In the genomic region with DNA sequence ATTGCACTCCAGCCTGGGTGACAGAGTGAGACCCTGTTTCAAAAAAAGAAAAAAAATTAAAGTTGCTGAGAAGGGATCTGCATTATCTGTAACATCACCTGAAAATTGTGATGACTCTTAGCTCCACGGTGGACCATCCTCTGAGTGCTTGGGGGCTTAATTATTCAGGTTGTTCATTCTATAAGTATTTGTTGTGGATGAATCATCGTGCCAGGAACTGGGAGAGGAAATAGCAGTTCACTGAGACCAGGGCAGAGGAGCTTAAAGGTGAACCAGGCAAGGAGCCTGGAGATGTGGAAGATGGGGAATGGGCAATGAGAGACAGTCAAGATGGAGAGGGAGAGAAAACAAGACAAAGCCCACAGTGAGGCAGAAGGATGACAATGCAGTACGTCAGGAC, we compare ENCODE assay signal across 22 cellular contexts. TPM values are rescaled to one million over a fixed set of nuclear protein-coding genes. Genes with fewer than 3 reads are reported as not detected.
DNase-seq lines count a peak whose midpoint lies in the region; ATAC-seq, FAIRE-seq and TF ChIP-seq lines count a peak whose summit lies in the region.
"Had no signal": no experiment of that assay in that cellular context is flagged by ENCODE, and none has a peak within 500 bp of the region (broad histone marks: within the 10 kb centered on the region; RNA-seq: fewer than 3 reads in every experiment).

No MANE protein-coding gene starts in this region.

- intact Hi-C loops in PC-3 (cut with micrococcal nuclease), result no loop called here

- no peak overlapping the region for H3K4me3 ChIP-seq in PC-3 (ENCODE audit: low read length)
- H3K4me3 ChIP-seq: SJCRH30 had no signal

- no peak overlapping the region for H3K14ac ChIP-seq in H9 (ENCODE audit: insufficient read depth, low read length)

- H3K4ac ChIP-seq in H9 (ENCODE audit: low read depth, low read length), result no peak overlapping the region

- H2BK5ac ChIP-seq in H9 (ENCODE audit: insufficient read length, low read length), result no peak overlapping the region

- H2BK15ac ChIP-seq in H9 (ENCODE audit: low read depth, low read length), result no peak overlapping the region

- no peak overlapping the region for H3T11ph ChIP-seq in H9 (ENCODE audit: low read length)

- H2AFZ ChIP-seq in H9 (ENCODE audit: low read length) (no peak overlapping the region), PC-3 (ENCODE audit: low read length) (no peak overlapping the region)

- H2AK5ac ChIP-seq in H9 (ENCODE audit: insufficient read length, low read length), result no peak overlapping the region

- no peaks in the 10 kb centered on the region for H3K36me3 Mint-ChIP-seq in H9 (ENCODE audit: insufficient read depth in 1 of 3, low read depth in 3 of 3)
- H3K36me3 Mint-ChIP-seq: CD4-positive, alpha-beta memory T cell; IgD-negative memory B cell had no signal

- H3K56ac ChIP-seq in H9 (ENCODE audit: insufficient read length, low read depth, low read length), result no peak overlapping the region

- no peak overlapping the region for H4K8ac ChIP-seq in H9 (replicated peaks; ENCODE audit: insufficient read length, low read depth, low read length)

- H3K4me3 Mint-ChIP-seq in H9, result no peak overlapping the region
- H3K4me3 Mint-ChIP-seq: CD4-positive, alpha-beta memory T cell; IgD-negative memory B cell; T-helper 1 cell treated with Interleukin-12 subunit alpha and Interleukin-12 subunit beta and Interleukin-4 antibody, amounts not matched to agents 30 μg/mL and 1 μg/mL, for 36 hours had no signal

- DNase-seq in H9 (no peak), PC-3 (peak; percentile 25), iPS-NIHi7 (ENCODE audit: extremely low spot score) (peak; percentile 4), urothelium cell line (ENCODE audit: low spot score) (peak; percentile 21), RPMI8226 (no peak)
- no peak for DNase-seq in activated naive CD4-positive, alpha-beta T cell treated with Interleukin-2 at 50 U/mL for 16 hours
- DNase-seq: C1 segment of cervical spinal cord; CD4-positive, alpha-beta memory T cell; COR-L47; DMS53; NCI-H1048; NCI-H1694; NCI-H2227 treated with DMSO at 0.1 percent for 48 hours; NCI-H69; SJCRH30 had no signal

- no peaks in the 10 kb centered on the region for H3K4me1 ChIP-seq in H9 (ENCODE audit: insufficient read depth, low read length)
- no peaks in the 10 kb centered on the region for H3K4me1 ChIP-seq in PC-3 (ENCODE audit: insufficient read depth, low read length)
- H3K4me1 ChIP-seq: SJCRH30 had no signal

- H2BK120ac ChIP-seq in H9 (ENCODE audit: low read depth, low read length, poor library complexity, severe bottlenecking), result no peak overlapping the region

- CTCF ChIA-PET in PC-3 (lab: Charles Lee), result no interaction called here

- no peaks in the 10 kb centered on the region for H3K9me2 ChIP-seq in PC-3 (replicated peaks; ENCODE audit: low read length)

- H2BK12ac ChIP-seq in H9 (ENCODE audit: insufficient read length, low read depth, low read length), result no peak overlapping the region

- H3K79me1 ChIP-seq in H9 (ENCODE audit: insufficient read depth, low read depth, low read length, poor library complexity, severe bottlenecking), result no peaks in the 10 kb centered on the region

- no peak for TF ChIP-seq CTCF in H9 (conservative IDR thresholded peaks at IDR 0.05)
- no peak for TF ChIP-seq CTCF in PC-3 (conservative IDR thresholded peaks at IDR 0.05; ENCODE audit: low read depth, low read length)

- no peak overlapping the region for H3K18ac ChIP-seq in H9 (ENCODE audit: insufficient read length, low read depth, low read length)

- POLR2A ChIA-PET in PC-3 (lab: Charles Lee; ENCODE audit: unreplicated experiment), result no interaction called here

- BruUV-seq in PC-3 (replicated peaks; lab: Mats Ljungman, UMichigan), result no TSS peak

- H4K91ac ChIP-seq in H9 (ENCODE audit: insufficient read length, low read depth, low read length), result no peak overlapping the region

- no peaks in the 10 kb centered on the region for H3K36me3 ChIP-seq in PC-3 (ENCODE audit: low read depth, low read length)
- H3K36me3 ChIP-seq: SJCRH30 had no signal

- H3K23me2 ChIP-seq in H9 (ENCODE audit: insufficient read length, low read depth, low read length, poor library complexity, severe bottlenecking), result no peaks in the 10 kb centered on the region

- no peak overlapping the region for H3K27ac ChIP-seq in H9 (ENCODE audit: insufficient read length, low read depth, low read length)
- H3K27ac ChIP-seq in PC-3 (ENCODE audit: low read length), result no peak overlapping the region
- H3K27ac ChIP-seq: KMS-11, SJCRH30 had no signal

- H3K27me3 Mint-ChIP-seq in H9 (ENCODE audit: low read depth), result peaks cover 12% of the 10 kb centered on the region
- H3K27me3 Mint-ChIP-seq: IgD-negative memory B cell had no signal

- no peak for ATAC-seq in PC-3
- ATAC-seq in HG03196 (IDR thresholded peaks at IDR 0.05; ENCODE audit: unreplicated experiment), result no peak
- ATAC-seq: Panc1 had no signal

- H3K27ac Mint-ChIP-seq in H9, result no peak overlapping the region
- H3K27ac Mint-ChIP-seq: CD4-positive, alpha-beta memory T cell; IgD-negative memory B cell; T-helper 1 cell treated with Interleukin-12 subunit alpha and Interleukin-12 subunit beta and Interleukin-4 antibody, amounts not matched to agents 30 μg/mL and 1 μg/mL, for 36 hours had no signal

- H3K9me3 ChIP-seq in H9 (ENCODE audit: control insufficient read depth, low read depth, low read length) (no peaks in the 10 kb centered on the region), PC-3 (ENCODE audit: low read length) (no peaks in the 10 kb centered on the region)
- H3K9me3 ChIP-seq: SJCRH30 had no signal

- no peak for FAIRE-seq in urothelium cell line (lab: Jason Lieb, UNC)
- FAIRE-seq: GM12892, GM19239 had no signal

- no peaks in the 10 kb centered on the region for H3K9me3 Mint-ChIP-seq in H9
- H3K9me3 Mint-ChIP-seq: T-helper 1 cell treated with Interleukin-12 subunit alpha and Interleukin-12 subunit beta and Interleukin-4 antibody, amounts not matched to agents 30 μg/mL and 1 μg/mL, for 36 hours had no signal

- H4K20me1 ChIP-seq in H9 (ENCODE audit: control insufficient read depth, insufficient read depth, insufficient read length) (no peaks in the 10 kb centered on the region), PC-3 (ENCODE audit: low read length) (no peaks in the 10 kb centered on the region)

- H3K4me2 ChIP-seq in H9 (ENCODE audit: insufficient read depth, insufficient read length, low read length) (no peak overlapping the region), PC-3 (ENCODE audit: low read length) (no peak overlapping the region)
- H3K4me2 ChIP-seq: KMS-11 had no signal

- no peak overlapping the region for H3K23ac ChIP-seq in H9 (ENCODE audit: insufficient read length, low read depth, low read length)

- peak overlapping the region; percentile 86 for H4K5ac ChIP-seq in H9 (ENCODE audit: insufficient read length, low read depth, low read length)

- no peaks in the 10 kb centered on the region for H3K27me3 ChIP-seq in H9 (ENCODE audit: insufficient read depth, low read length)
- peaks cover 4% of the 10 kb centered on the region; the same call in 1 of the 2 replicates for H3K27me3 ChIP-seq in PC-3 (ENCODE audit: low read length)
- H3K27me3 ChIP-seq: SJCRH30 had no signal

- H3F3A ChIP-seq in PC-3 (ENCODE audit: low read length, unreplicated experiment), result no peaks in the 10 kb centered on the region

- H3K9ac ChIP-seq in H9 (ENCODE audit: extremely low read depth, insufficient read length, low read length), result no peak overlapping the region
- no peak overlapping the region for H3K9ac ChIP-seq in PC-3 (ENCODE audit: low read length)
- H3K9ac ChIP-seq: KMS-11 had no signal

- no peak overlapping the region for H2BK20ac ChIP-seq in H9 (ENCODE audit: low read depth, low read length, poor library complexity, severe bottlenecking)

- WGBS in H9 (ENCODE audit: extremely low coverage, insufficient read length, low lambda C conversion rate), result no CpG with 5 or more reads among the region's 3 CpGs

- H3K79me2 ChIP-seq in H9 (ENCODE audit: insufficient read depth, low read length), result no peaks in the 10 kb centered on the region
- H3K79me2 ChIP-seq in PC-3 (ENCODE audit: low read length), result no peaks in the 10 kb centered on the region

- H3K4me1 Mint-ChIP-seq in H9, result no peaks in the 10 kb centered on the region
- H3K4me1 Mint-ChIP-seq: CD4-positive, alpha-beta memory T cell; IgD-negative memory B cell had no signal

RNA-seq across cellular contexts. Expression of gene GSC, which starts 25.5 kb away (rescaled TPM):
- total RNA-seq in H9 (2021) (0.22 TPM in 1 of 2 replicates, not detected in the other), PC-3 (2014; rRNA removed) (not detected in 2 replicates)

Comparison
In these comparisons a context has a peak if more than half of its experiments do, and no peak if none do; other contexts are left out.
1. DNase-seq: peak in PC-3 (single experiment), iPS-NIHi7 (single experiment) and urothelium cell line (single experiment); none in H9 (single experiment), RPMI8226 (single experiment) and activated naive CD4-positive, alpha-beta T cell treated with Interleukin-2 at 50 U/mL for 16 hours (single experiment).